8 cellular contexts compared by ENCODE assay signal in the genomic region with DNA sequence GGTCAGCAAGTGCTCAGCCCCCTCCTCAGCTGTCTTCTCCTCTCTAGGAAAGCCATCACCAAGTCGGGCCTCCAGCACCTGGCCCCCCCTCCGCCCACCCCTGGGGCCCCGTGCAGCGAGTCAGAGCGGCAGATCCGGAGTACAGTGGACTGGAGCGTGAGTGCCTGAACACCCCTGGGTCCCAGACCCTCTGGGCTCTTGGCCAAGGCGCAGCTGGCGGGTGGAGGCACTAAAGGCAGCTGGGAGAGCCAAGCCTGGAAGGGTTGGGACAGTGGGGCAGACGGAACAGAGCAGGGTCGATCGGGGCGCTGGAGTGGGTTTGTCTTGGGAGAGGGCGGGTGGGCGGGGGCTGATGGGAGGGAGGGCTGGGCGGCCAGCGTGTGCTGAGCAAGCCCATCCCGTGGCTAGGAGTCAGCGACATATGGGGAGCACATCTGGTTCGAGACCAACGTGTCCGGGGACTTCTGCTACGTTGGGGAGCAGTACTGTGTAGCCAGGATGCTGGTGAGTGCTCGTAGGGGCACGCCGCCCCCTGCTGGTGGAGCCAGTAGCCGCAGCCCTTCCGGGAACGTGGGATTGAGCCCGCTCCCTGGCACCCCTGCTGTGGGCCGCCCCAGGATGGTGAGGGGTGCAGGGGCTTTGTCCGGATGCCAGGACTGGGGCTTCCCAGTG.
A peak's percentile ranks its signal among the peaks of the same experiment; 100 is the strongest.
DNase-seq lines count a peak whose midpoint lies in the region; ATAC-seq and TF ChIP-seq lines count a peak whose summit lies in the region.

No MANE protein-coding gene starts in this region.

- in situ Hi-C loops in KBM-7 (cut with MboI; ENCODE audit: low pct_unique_long_range_greater_than_20kb, low sequenced_read_pairs), result loop anchor here (25.0 kb wide), 1 partner anchor 795 kb away; no protein-coding TSS in a partner anchor

- DNase-seq in AG09319 (ENCODE audit: extremely low read depth, low read depth) (no peak), KBM-7 (peak; percentile 69), caudate nucleus (lab: John Stamatoyannopoulos, UW) (peak in 52 of 61 donors; percentile 25 to 75 (median 50)), medulla oblongata (ENCODE audit: extremely low spot score) (peak; percentile 72)
- DNase-seq in activated CD4-positive, alpha-beta T cell treated with anti-CD3 and anti-CD28 coated beads for 24 hours (ENCODE audit: low read depth in 2 of 2), result peak; percentile 63 to 70
- peak; percentile 65 for DNase-seq in stimulated activated CD8-positive, alpha-beta memory T cell treated with anti-CD3 and anti-CD28 coated beads, Interleukin-7, amount 100 ng/mL, for 24 hours (ENCODE audit: low read depth)

- TF ChIP-seq CTCF in AG09319 (IDR thresholded peaks at IDR 0.05; ENCODE audit: low read depth, low read length), result peak; percentile 82

- ATAC-seq in GM18909 (IDR thresholded peaks at IDR 0.05; ENCODE audit: poor library complexity, unreplicated experiment), result peak; percentile 68
- no peak for ATAC-seq in HG02938 (IDR thresholded peaks at IDR 0.05; ENCODE audit: unreplicated experiment)

- no peak overlapping the region for H3K27ac ChIP-seq in caudate nucleus (ENCODE audit: low read depth, low read length)
